ENCODE assay signal across 1 cellular context in the genomic region with DNA sequence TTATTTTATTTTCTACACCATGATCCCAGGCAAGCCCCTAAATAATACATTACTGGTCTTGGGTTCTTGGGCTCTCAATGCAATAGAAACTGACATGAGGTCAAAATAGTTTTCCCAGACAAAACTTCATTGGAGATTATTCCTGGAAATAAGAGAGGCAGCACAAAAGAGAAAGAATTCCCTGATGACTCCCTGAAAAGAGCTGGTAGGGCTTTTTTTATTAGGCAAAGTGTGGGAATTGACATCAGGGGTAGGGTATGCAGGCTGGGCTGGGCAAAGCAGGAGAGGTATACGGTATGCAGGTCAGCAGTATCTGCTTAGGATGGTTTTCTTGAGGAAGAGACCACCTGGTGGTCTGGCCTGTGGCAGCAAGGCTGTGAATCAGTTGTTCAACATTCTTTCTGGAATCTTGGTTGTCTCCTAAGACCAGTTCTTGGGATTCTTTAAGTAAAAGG.
TF ChIP-seq lines count a peak whose summit lies in the region.

No MANE protein-coding gene starts in this region.

TF ChIP-seq in A549, 52 proteins besides CTCF, POLR2A, EP300 and RAD21 (continued from another document):
- TF ChIP-seq KDM5A (IDR thresholded peaks at IDR 0.05): no peak
- no peak for TF ChIP-seq JUNB (IDR thresholded peaks at IDR 0.05)
- no peak for TF ChIP-seq SREBF2 (IDR thresholded peaks at IDR 0.05)
TF ChIP-seq in A549: peak in this region for 0.
